In the genomic region with DNA sequence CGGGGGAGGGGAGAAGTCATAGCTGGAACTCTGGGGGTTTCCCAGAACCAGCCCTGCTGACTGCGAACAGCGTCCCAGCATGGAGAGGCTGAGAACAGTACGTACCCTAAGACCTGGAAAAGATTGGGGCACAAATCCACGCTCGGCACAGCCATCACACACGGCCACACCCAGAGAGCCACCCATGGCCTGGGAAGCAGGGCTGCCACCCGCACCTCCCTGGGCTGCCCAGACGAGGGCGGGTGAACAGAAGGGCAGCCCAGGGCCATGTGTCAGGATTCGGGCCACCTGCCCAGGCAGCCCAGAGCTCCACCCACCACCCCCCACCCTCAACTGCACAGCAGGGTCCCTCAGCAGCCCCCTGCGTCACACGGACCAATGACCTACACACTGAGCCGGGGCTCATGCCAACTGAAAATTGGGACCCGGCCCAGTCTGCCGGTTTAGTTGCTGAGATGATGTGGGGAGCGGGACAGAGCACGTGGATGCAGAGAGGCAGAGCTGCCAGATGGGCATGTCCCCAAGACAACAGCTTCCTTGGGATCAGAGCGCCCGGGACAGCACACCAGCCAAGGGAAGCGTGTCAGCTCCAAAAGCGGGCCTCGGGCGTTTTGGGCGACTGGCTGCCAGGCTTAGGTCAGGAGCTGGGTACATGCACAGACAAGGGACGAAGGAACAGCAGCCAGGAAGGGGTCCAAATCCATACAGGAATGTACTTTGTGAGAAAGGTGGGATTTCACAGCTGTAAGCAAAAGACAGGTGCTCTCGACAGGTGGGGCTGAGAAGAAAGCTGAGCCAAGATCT, we compare ENCODE assay signal across 15 cellular contexts. TPM values are rescaled to one million over a fixed set of nuclear protein-coding genes. Genes with fewer than 3 reads are reported as not detected.
DNase-seq lines count a peak whose midpoint lies in the region; ATAC-seq and TF ChIP-seq lines count a peak whose summit lies in the region.
"Had no signal": no experiment of that assay in that cellular context is flagged by ENCODE, and none has a peak within 500 bp of the region (broad histone marks: within the 10 kb centered on the region; RNA-seq: fewer than 3 reads in every experiment).

No MANE protein-coding gene starts in this region.

- DNase-seq in D341Med (ENCODE audit: low spot score): peak; percentile 73
- peak; percentile 95 to 99 (median 98) for DNase-seq in adrenal gland
- DNase-seq in glutamatergic neuron: no peak
- peak; percentile 60 for DNase-seq in osteoblast (ENCODE audit: insufficient read length, low spot score, missing footprints)
- DNase-seq in activated CD4-positive, alpha-beta memory T cell treated with anti-CD3 and anti-CD28 coated beads for 36 hours: no peak
- no peak for DNase-seq in natural killer cell treated with Interleukin-12 subunit alpha and Interleukin-12 subunit beta and Interleukin-15 and Interleukin-18, amount 100 ng/mL, for 72 hours (ENCODE audit: low spot score)
- DNase-seq in stimulated activated CD4-positive, alpha-beta T cell treated with anti-CD3 and anti-CD28 coated beads, Interleukin-4, amount 100 ng/mL, for 1 hour: no peak
- no peak for DNase-seq in activated T-cell treated with anti-CD3 and anti-CD28 coated beads for 4 hours
- DNase-seq: central memory CD4-positive, alpha-beta T cell; GF-D8; NCI-H187 treated with DMSO at 0.1 percent for 48 hours; OCI-M1; stimulated activated CD4-positive, alpha-beta T cell treated with anti-CD3 and anti-CD28 coated beads, Interleukin-2, amount 100 ng/mL, for 48 hours; T1000 had no signal

- 47 to 64% (median 51%) methylated on average over 13 to 27 of the region's 27 CpGs for WGBS in adrenal gland, 4 donors

- H4K20me1 ChIP-seq in osteoblast (ENCODE audit: insufficient read depth, low read length): peaks cover 30% of the 10 kb centered on the region

- H3K27me3 ChIP-seq in adrenal gland: no peaks in the 10 kb centered on the region
- H3K27me3 ChIP-seq in osteoblast (ENCODE audit: insufficient read depth, low read length): no peaks in the 10 kb centered on the region
- H3K27me3 ChIP-seq: tibial nerve had no signal

- TF ChIP-seq CTCF in adrenal gland (IDR thresholded peaks at IDR 0.05): peak in 5 of 6 experiments; percentile 32 to 44 (median 38)
- TF ChIP-seq CTCF in glutamatergic neuron (IDR thresholded peaks at IDR 0.05; ENCODE audit: partially characterized antibody, unreplicated experiment): no peak
- no peak for TF ChIP-seq CTCF in osteoblast (IDR thresholded peaks at IDR 0.05; ENCODE audit: extremely low read depth, low read depth, low read length)

- no peak for ATAC-seq in natural killer cell treated with Interleukin-12 subunit alpha and Interleukin-12 subunit beta and Interleukin-15 and Interleukin-18, amount 100 ng/mL, for 72 hours

- TF ChIP-seq POLR2A in adrenal gland (IDR thresholded peaks at IDR 0.05): peak in 1 of 2 donors; percentile 62

- H3K27ac ChIP-seq in adrenal gland (peak overlapping the region; percentile 80 to 95 (median 92)), osteoblast (ENCODE audit: low read depth, low read length) (no peak overlapping the region)
- H3K27ac ChIP-seq: tibial nerve had no signal

- intact Hi-C loops in adrenal gland (cut with DNase I): no loop called here
- intact Hi-C loops in activated CD4-positive, alpha-beta memory T cell treated with anti-CD3 and anti-CD28 coated beads for 36 hours (cut with micrococcal nuclease): no loop called here

- H3K4me3 ChIP-seq in adrenal gland: no peak overlapping the region
- no peak overlapping the region for H3K4me3 ChIP-seq in osteoblast (ENCODE audit: insufficient read depth, low read length)
- H3K4me3 ChIP-seq: tibial nerve had no signal

- CTCF ChIA-PET in activated CD4-positive, alpha-beta memory T cell treated with anti-CD3 and anti-CD28 coated beads for 36 hours (lab: Charles Lee): no interaction called here

- no peak overlapping the region for H3K4me2 ChIP-seq in osteoblast (ENCODE audit: insufficient read depth, low read length)

- H3K4me1 ChIP-seq in adrenal gland (replicated peaks in 1 of 2) (peaks cover 46 to 60% of the 10 kb centered on the region in 2 donors), osteoblast (ENCODE audit: insufficient read depth, low read length) (no peaks in the 10 kb centered on the region)

- H3K36me3 ChIP-seq in adrenal gland (replicated peaks in 1 of 2) (peaks cover 0 to 94% of the 10 kb centered on the region in 2 donors), osteoblast (ENCODE audit: insufficient read depth, low read length) (peaks cover 91% of the 10 kb centered on the region)

- peaks cover 6% of the 10 kb centered on the region for H3K4me1 Mint-ChIP-seq in glutamatergic neuron (ENCODE audit: low read depth, unreplicated experiment)
- no peaks in the 10 kb centered on the region for H3K4me1 Mint-ChIP-seq in activated CD4-positive, alpha-beta memory T cell treated with anti-CD3 and anti-CD28 coated beads for 36 hours (ENCODE audit: low read depth)
- peaks cover 0 to under 1% of the 10 kb centered on the region in 2 donors for H3K4me1 Mint-ChIP-seq in natural killer cell treated with Interleukin-12 subunit alpha and Interleukin-12 subunit beta and Interleukin-15 and Interleukin-18, amount 100 ng/mL, for 72 hours (ENCODE audit: low read depth in 2 of 2)

- H3K4me3 Mint-ChIP-seq in glutamatergic neuron (ENCODE audit: unreplicated experiment): no peak overlapping the region
- no peak overlapping the region for H3K4me3 Mint-ChIP-seq in activated CD4-positive, alpha-beta memory T cell treated with anti-CD3 and anti-CD28 coated beads for 36 hours
- no peak overlapping the region for H3K4me3 Mint-ChIP-seq in natural killer cell treated with Interleukin-12 subunit alpha and Interleukin-12 subunit beta and Interleukin-15 and Interleukin-18, amount 100 ng/mL, for 72 hours

- H3K9me3 ChIP-seq in adrenal gland (replicated peaks in 1 of 3) (no peaks in the 10 kb centered on the region), osteoblast (ENCODE audit: low read depth, low read length) (no peaks in the 10 kb centered on the region)
- H3K9me3 ChIP-seq: tibial nerve had no signal

- peaks cover 4% of the 10 kb centered on the region for H3K27me3 Mint-ChIP-seq in glutamatergic neuron (ENCODE audit: unreplicated experiment)
- no peaks in the 10 kb centered on the region for H3K27me3 Mint-ChIP-seq in activated CD4-positive, alpha-beta memory T cell treated with anti-CD3 and anti-CD28 coated beads for 36 hours
- no peaks in the 10 kb centered on the region for H3K27me3 Mint-ChIP-seq in natural killer cell treated with Interleukin-12 subunit alpha and Interleukin-12 subunit beta and Interleukin-15 and Interleukin-18, amount 100 ng/mL, for 72 hours

- POLR2A ChIA-PET in activated CD4-positive, alpha-beta memory T cell treated with anti-CD3 and anti-CD28 coated beads for 36 hours (lab: Charles Lee): no interaction called here

- no peak overlapping the region for H2AFZ ChIP-seq in osteoblast (ENCODE audit: low read length)

- H3K9me3 Mint-ChIP-seq in glutamatergic neuron (ENCODE audit: unreplicated experiment): peaks cover 2% of the 10 kb centered on the region
- H3K9me3 Mint-ChIP-seq in activated CD4-positive, alpha-beta memory T cell treated with anti-CD3 and anti-CD28 coated beads for 36 hours: no peaks in the 10 kb centered on the region
- no peaks in the 10 kb centered on the region for H3K9me3 Mint-ChIP-seq in natural killer cell treated with Interleukin-12 subunit alpha and Interleukin-12 subunit beta and Interleukin-15 and Interleukin-18, amount 100 ng/mL, for 72 hours

- peak overlapping the region; percentile 73 for H3K27ac Mint-ChIP-seq in glutamatergic neuron (ENCODE audit: unreplicated experiment)
- no peak overlapping the region for H3K27ac Mint-ChIP-seq in activated CD4-positive, alpha-beta memory T cell treated with anti-CD3 and anti-CD28 coated beads for 36 hours
- no peak overlapping the region for H3K27ac Mint-ChIP-seq in natural killer cell treated with Interleukin-12 subunit alpha and Interleukin-12 subunit beta and Interleukin-15 and Interleukin-18, amount 100 ng/mL, for 72 hours

- H3K79me2 ChIP-seq in osteoblast (ENCODE audit: insufficient read depth, low read length): peaks cover 22% of the 10 kb centered on the region

- H3K36me3 Mint-ChIP-seq in glutamatergic neuron (ENCODE audit: unreplicated experiment): no peaks in the 10 kb centered on the region
- H3K36me3 Mint-ChIP-seq in activated CD4-positive, alpha-beta memory T cell treated with anti-CD3 and anti-CD28 coated beads for 36 hours: peaks cover 16% of the 10 kb centered on the region
- no peaks in the 10 kb centered on the region for H3K36me3 Mint-ChIP-seq in natural killer cell treated with Interleukin-12 subunit alpha and Interleukin-12 subunit beta and Interleukin-15 and Interleukin-18, amount 100 ng/mL, for 72 hours

RNA-seq across cellular contexts. Expression of a gene that starts 8.4 kb away (rescaled TPM):
- total RNA-seq in adrenal gland: 100 to 1,000 TPM; 165 to 317 (median 268) TPM
- 100 to 1,000 TPM in 2 of 3 donors, 10 to 100 TPM in 1; 53.9 to 257 (median 250) TPM for polyA plus RNA-seq in adrenal gland
- 47.9 TPM for total RNA-seq in glutamatergic neuron (ENCODE audit: unreplicated experiment)
- 120 and 136 TPM in 2 replicates for total RNA-seq in osteoblast
- total RNA-seq in activated CD4-positive, alpha-beta memory T cell treated with anti-CD3 and anti-CD28 coated beads for 36 hours: 10 to 100 TPM; 36.2 to 37.1 TPM
- total RNA-seq in natural killer cell treated with Interleukin-12 subunit alpha and Interleukin-12 subunit beta and Interleukin-15 and Interleukin-18, amount 100 ng/mL, for 72 hours: 10 to 100 TPM; 56.9 to 63.9 TPM

RNA-seq across cellular contexts. Expression of a gene that starts 22.9 kb away (rescaled TPM):
- total RNA-seq in adrenal gland (10 to 100 TPM; 29.9 to 54.6 (median 34.9) TPM), glutamatergic neuron (ENCODE audit: unreplicated experiment) (118 TPM), osteoblast (44.2 and 48.5 TPM in 2 replicates)
- 10 to 100 TPM; 22.0 to 74.7 (median 55.8) TPM for polyA plus RNA-seq in adrenal gland
- total RNA-seq in activated CD4-positive, alpha-beta memory T cell treated with anti-CD3 and anti-CD28 coated beads for 36 hours: 10 to 100 TPM; 46.0 to 47.7 TPM
- total RNA-seq in natural killer cell treated with Interleukin-12 subunit alpha and Interleukin-12 subunit beta and Interleukin-15 and Interleukin-18, amount 100 ng/mL, for 72 hours: 10 to 100 TPM; 43.3 to 47.6 TPM

RNA-seq across cellular contexts. Expression of a gene that starts 46.8 kb away (rescaled TPM):
- total RNA-seq in adrenal gland (10 to 100 TPM in 2 of 8 donors, 1 to 10 TPM in 6; 3.4 to 14.6 (median 8.7) TPM), glutamatergic neuron (ENCODE audit: unreplicated experiment) (20.5 TPM), osteoblast (3.6 and 5.6 TPM in 2 replicates)
- 1 to 10 TPM; 4.0 to 8.2 (median 7.3) TPM for polyA plus RNA-seq in adrenal gland
- total RNA-seq in activated CD4-positive, alpha-beta memory T cell treated with anti-CD3 and anti-CD28 coated beads for 36 hours: 10 to 100 TPM; 61.6 to 63.5 TPM
- 100 to 1,000 TPM in 1 of 2 donors, 10 to 100 TPM in 1; 54.6 to 125 TPM for total RNA-seq in natural killer cell treated with Interleukin-12 subunit alpha and Interleukin-12 subunit beta and Interleukin-15 and Interleukin-18, amount 100 ng/mL, for 72 hours

RNA-seq across cellular contexts. Expression of a gene that starts 48.9 kb away (rescaled TPM):
- total RNA-seq in adrenal gland (100 to 1,000 TPM in 1 of 8 donors, 10 to 100 TPM in 7; 69.9 to 112 (median 87.4) TPM), glutamatergic neuron (ENCODE audit: unreplicated experiment) (56.3 TPM), osteoblast (83.2 and 84.9 TPM in 2 replicates)
- 100 to 1,000 TPM in 1 of 3 donors, 10 to 100 TPM in 2; 20.9 to 104 (median 96.4) TPM for polyA plus RNA-seq in adrenal gland
- 10 to 100 TPM; 38.1 to 42.0 TPM for total RNA-seq in activated CD4-positive, alpha-beta memory T cell treated with anti-CD3 and anti-CD28 coated beads for 36 hours
- 10 to 100 TPM; 47.0 to 50.8 TPM for total RNA-seq in natural killer cell treated with Interleukin-12 subunit alpha and Interleukin-12 subunit beta and Interleukin-15 and Interleukin-18, amount 100 ng/mL, for 72 hours

Comparison
In these comparisons a context has a peak if more than half of its experiments do, and no peak if none do; other contexts are left out.
1. DNase-seq: peak in D341Med (single experiment), adrenal gland (7 of 7) and osteoblast (single experiment); none in glutamatergic neuron (single experiment), activated CD4-positive, alpha-beta memory T cell treated with anti-CD3 and anti-CD28 coated beads for 36 hours (single experiment), natural killer cell treated with Interleukin-12 subunit alpha and Interleukin-12 subunit beta and Interleukin-15 and Interleukin-18, amount 100 ng/mL, for 72 hours (single experiment), stimulated activated CD4-positive, alpha-beta T cell treated with anti-CD3 and anti-CD28 coated beads, Interleukin-4, amount 100 ng/mL, for 1 hour (single experiment) and activated T-cell treated with anti-CD3 and anti-CD28 coated beads for 4 hours (single experiment).
2. CTCF ChIP-seq: peak in adrenal gland (5 of 6); none in glutamatergic neuron (single experiment) and osteoblast (single experiment).